Comparison of ENCODE assay signal across 8 cellular contexts in the genomic region with DNA sequence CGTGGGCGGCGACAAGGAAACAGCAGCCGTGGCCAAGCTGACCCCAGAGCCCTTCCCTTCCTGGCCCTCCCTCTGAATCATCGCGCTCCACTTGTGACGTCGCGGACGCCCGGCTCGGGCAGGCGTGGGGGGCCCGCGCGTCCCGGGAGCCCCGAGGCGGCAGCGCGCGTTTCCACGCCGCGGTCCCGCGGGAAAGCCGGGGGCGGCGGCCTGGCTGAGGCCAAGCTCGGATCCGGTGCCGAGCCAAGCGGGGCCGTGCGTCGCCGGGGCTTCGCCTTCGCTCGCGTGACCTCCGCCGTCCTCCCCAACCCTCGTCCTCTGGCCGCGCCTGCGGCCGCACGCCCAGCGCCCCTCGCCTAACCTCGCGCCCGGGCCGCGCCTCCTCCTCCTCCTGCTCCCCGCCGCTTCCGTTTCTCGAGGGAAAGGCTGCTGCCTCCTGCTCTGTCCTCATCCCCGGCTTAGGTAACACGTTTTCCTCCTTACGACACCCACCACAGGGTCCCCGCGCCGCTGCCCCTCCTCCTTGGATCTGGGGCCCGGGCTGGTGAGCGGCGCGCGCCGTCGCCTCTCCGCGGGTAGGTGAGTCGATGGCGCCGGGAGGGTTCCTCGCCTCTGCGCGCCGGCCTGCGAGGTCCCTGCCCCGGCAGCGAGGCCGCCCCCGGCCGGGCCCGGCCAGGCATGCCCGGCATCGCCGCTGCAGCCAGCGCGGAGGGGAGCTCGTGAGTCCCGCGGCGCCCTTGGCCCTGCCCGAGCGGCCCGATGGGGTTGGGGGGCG. TPM values are rescaled to one million over a fixed set of nuclear protein-coding genes. Genes with fewer than 3 reads are reported as not detected.
DNase-seq lines count a peak whose midpoint lies in the region; TF ChIP-seq lines count a peak whose summit lies in the region.

A gene with protein sequence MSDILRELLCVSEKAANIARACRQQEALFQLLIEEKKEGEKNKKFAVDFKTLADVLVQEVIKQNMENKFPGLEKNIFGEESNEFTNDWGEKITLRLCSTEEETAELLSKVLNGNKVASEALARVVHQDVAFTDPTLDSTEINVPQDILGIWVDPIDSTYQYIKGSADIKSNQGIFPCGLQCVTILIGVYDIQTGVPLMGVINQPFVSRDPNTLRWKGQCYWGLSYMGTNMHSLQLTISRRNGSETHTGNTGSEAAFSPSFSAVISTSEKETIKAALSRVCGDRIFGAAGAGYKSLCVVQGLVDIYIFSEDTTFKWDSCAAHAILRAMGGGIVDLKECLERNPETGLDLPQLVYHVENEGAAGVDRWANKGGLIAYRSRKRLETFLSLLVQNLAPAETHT (plus strand): TSS at position 90 of the 775 bp plus-strand sequence. CDS start 16,514 bp downstream, outside the sequence.

- no peak within 1 kb of the TSS for H3K4ac ChIP-seq in H9 (ENCODE audit: low read depth, low read length)

- H2AFZ ChIP-seq in H9 (ENCODE audit: low read length) (no peak within 1 kb of the TSS), Loucy (ENCODE audit: low read length) (peak within 1 kb of the TSS; percentile 74)

- peaks cover 12% of the 10 kb centered on the region; the same call in 1 of the 2 replicates for H3F3A ChIP-seq in Loucy (ENCODE audit: low read depth)

- H3K36me3 Mint-ChIP-seq in H9 (ENCODE audit: insufficient read depth in 1 of 3, low read depth in 3 of 3): peaks cover 0 to 1% (median 0%) of the 10 kb centered on the region in 3 experiments; a peak in 1 of 7 replicates

- WGBS in H9 (ENCODE audit: extremely low coverage, insufficient read length, low lambda C conversion rate): no CpG with 5 or more reads among the region's 103 CpGs

- H3K27me3 Mint-ChIP-seq in H9 (ENCODE audit: low read depth): peaks cover 20% of the 10 kb centered on the region

- H3K27me3 ChIP-seq in H9 (ENCODE audit: insufficient read depth, low read length) (no peaks in the 10 kb centered on the region), Loucy (ENCODE audit: insufficient read depth, low read length, poor library complexity, severe bottlenecking) (no peaks in the 10 kb centered on the region), skeletal muscle satellite cell (ENCODE audit: control insufficient read depth, insufficient read depth, low read length) (no peaks in the 10 kb centered on the region)

- H4K8ac ChIP-seq in H9 (replicated peaks; ENCODE audit: insufficient read length, low read depth, low read length): no peak within 1 kb of the TSS

- no peak within 1 kb of the TSS for H2BK120ac ChIP-seq in H9 (ENCODE audit: low read depth, low read length, poor library complexity, severe bottlenecking)

- H3K23ac ChIP-seq in H9 (ENCODE audit: insufficient read length, low read depth, low read length): no peak within 1 kb of the TSS

- no peaks in the 10 kb centered on the region for H3K79me2 ChIP-seq in H9 (ENCODE audit: insufficient read depth, low read length)
- no peaks in the 10 kb centered on the region; the same call in 1 of the 2 replicates for H3K79me2 ChIP-seq in Loucy (ENCODE audit: insufficient read depth, low read length)

- no peak within 1 kb of the TSS for H3T11ph ChIP-seq in H9 (ENCODE audit: low read length)

- no peak within 1 kb of the TSS for H2BK15ac ChIP-seq in H9 (ENCODE audit: low read depth, low read length)

- no peaks in the 10 kb centered on the region for H3K79me1 ChIP-seq in H9 (ENCODE audit: insufficient read depth, low read depth, low read length, poor library complexity, severe bottlenecking)

- no peaks in the 10 kb centered on the region; a peak in 1 of 5 replicates for H3K9me3 Mint-ChIP-seq in H9

- H3K36me3 ChIP-seq in Loucy (ENCODE audit: insufficient read depth, low read length) (no peaks in the 10 kb centered on the region), skeletal muscle satellite cell (ENCODE audit: insufficient read depth, low read length) (no peaks in the 10 kb centered on the region)

- no peaks in the 10 kb centered on the region for H3K9me3 ChIP-seq in H9 (ENCODE audit: control insufficient read depth, low read depth, low read length)
- no peaks in the 10 kb centered on the region for H3K9me3 ChIP-seq in Loucy (ENCODE audit: insufficient read depth, low read depth, low read length)
- no peaks in the 10 kb centered on the region for H3K9me3 ChIP-seq in skeletal muscle satellite cell (replicated peaks; ENCODE audit: low read length)

- H2BK12ac ChIP-seq in H9 (ENCODE audit: insufficient read length, low read depth, low read length): no peak within 1 kb of the TSS

- H3K56ac ChIP-seq in H9 (ENCODE audit: insufficient read length, low read depth, low read length): no peak within 1 kb of the TSS

- peak within 1 kb of the TSS; percentile 70 for H3K14ac ChIP-seq in H9 (ENCODE audit: insufficient read depth, low read length)

- H3K9ac ChIP-seq in H9 (ENCODE audit: extremely low read depth, insufficient read length, low read length) (no peak within 1 kb of the TSS), Loucy (ENCODE audit: low read depth, low read length, poor library complexity, severe bottlenecking) (peak within 1 kb of the TSS; percentile 68), skeletal muscle satellite cell (ENCODE audit: low read depth, low read length) (peak within 1 kb of the TSS; percentile 91)

- no peak within 1 kb of the TSS for H2AK5ac ChIP-seq in H9 (ENCODE audit: insufficient read length, low read length)

- no peak within 1 kb of the TSS for H4K91ac ChIP-seq in H9 (ENCODE audit: insufficient read length, low read depth, low read length)

- peaks cover 2% of the 10 kb centered on the region; the same call in 1 of the 2 replicates for H3K4me1 ChIP-seq in H9 (ENCODE audit: insufficient read depth, low read length)
- peaks cover 16% of the 10 kb centered on the region for H3K4me1 ChIP-seq in Loucy (ENCODE audit: insufficient read depth, low read length, poor library complexity, severe bottlenecking)
- peaks cover 10% of the 10 kb centered on the region for H3K4me1 ChIP-seq in skeletal muscle satellite cell (ENCODE audit: control insufficient read depth, insufficient read depth, low read length)

- no peaks in the 10 kb centered on the region for H3K9me2 ChIP-seq in Loucy (replicated peaks; ENCODE audit: low read depth, low read length)

- H3K27ac Mint-ChIP-seq in H9: no peak within 1 kb of the TSS

- peak within 1 kb of the TSS; percentile 72 to 85 for H3K4me3 Mint-ChIP-seq in H9

- no peak within 1 kb of the TSS for H2BK5ac ChIP-seq in H9 (ENCODE audit: insufficient read length, low read length)

- H2BK20ac ChIP-seq in H9 (ENCODE audit: low read depth, low read length, poor library complexity, severe bottlenecking): no peak within 1 kb of the TSS

- TF ChIP-seq CTCF in H9 (conservative IDR thresholded peaks at IDR 0.05) (no peak), Loucy (conservative IDR thresholded peaks at IDR 0.05; ENCODE audit: low read length) (no peak)

- no peak within 1 kb of the TSS for H3K27ac ChIP-seq in H9 (ENCODE audit: insufficient read length, low read depth, low read length)
- H3K27ac ChIP-seq in caudate nucleus (ENCODE audit: low read depth, low read length): peak within 1 kb of the TSS; percentile 88

- peak within 1 kb of the TSS; percentile 83 for H3K4me3 ChIP-seq in Loucy (ENCODE audit: low read length, poor library complexity, severe bottlenecking)
- H3K4me3 ChIP-seq in skeletal muscle satellite cell (ENCODE audit: low read length): peak within 1 kb of the TSS; percentile 90

- H3K23me2 ChIP-seq in H9 (ENCODE audit: insufficient read length, low read depth, low read length, poor library complexity, severe bottlenecking): peaks cover 6% of the 10 kb centered on the region

- H4K20me1 ChIP-seq in H9 (ENCODE audit: control insufficient read depth, insufficient read depth, insufficient read length) (no peaks in the 10 kb centered on the region), Loucy (ENCODE audit: insufficient read depth, low read length, poor library complexity, severe bottlenecking) (no peaks in the 10 kb centered on the region)

- peak within 1 kb of the TSS; percentile 18 for H3K18ac ChIP-seq in H9 (ENCODE audit: insufficient read length, low read depth, low read length)

- peaks cover 15 to 18% of the 10 kb centered on the region in 2 experiments for H3K4me1 Mint-ChIP-seq in H9

- H3K4me2 ChIP-seq in H9 (ENCODE audit: insufficient read depth, insufficient read length, low read length) (peak within 1 kb of the TSS; percentile 38), Loucy (ENCODE audit: low read depth, low read length, poor library complexity, severe bottlenecking) (peak within 1 kb of the TSS; percentile 85), skeletal muscle satellite cell (ENCODE audit: low read length) (peak within 1 kb of the TSS; percentile 94)

- H4K5ac ChIP-seq in H9 (ENCODE audit: insufficient read length, low read depth, low read length): no peak within 1 kb of the TSS

- DNase-seq in DMS79 treated with DMSO at 0.1 percent for 48 hours (lab: John Stamatoyannopoulos, UW) (peak; percentile 38), DMS79 (lab: John Stamatoyannopoulos, UW) (no peak), H9 (peak; percentile 61), UCSD-AML1 (lab: John Stamatoyannopoulos, UW; ENCODE audit: unreplicated experiment) (peak; percentile 76), caudate nucleus (lab: John Stamatoyannopoulos, UW) (peak in 48 of 61 donors; percentile 12 to 82 (median 60)), iPS-NIHi11 (ENCODE audit: low spot score) (peak; percentile 72)

RNA-seq across cellular contexts. Expression of the gene that starts here (rescaled TPM):
- total RNA-seq in H9 (2021): 3.0 and 4.3 TPM in 2 replicates
- 7.4 and 7.9 TPM in 2 replicates for total RNA-seq in skeletal muscle satellite cell (2012; rRNA removed)

Comparison
In these comparisons a context has a peak if more than half of its experiments do, and no peak if none do; other contexts are left out.
1. H3K4me2 ChIP-seq: peak in every context shown above with its lines; median percentile 94 in skeletal muscle satellite cell; 85 in Loucy; 38 in H9.